In genomic region chr2:204407209-204408070, GRCh38 we compare ENCODE assay signal across 16 cellular contexts.
DNase-seq lines count a peak whose midpoint lies in the region; ATAC-seq, FAIRE-seq and TF ChIP-seq lines count a peak whose summit lies in the region.
"Had no signal": no experiment of that assay in that cellular context is flagged by ENCODE, and none has a peak within 500 bp of the region (broad histone marks: within the 10 kb centered on the region; RNA-seq: fewer than 3 reads in every experiment).

No MANE protein-coding gene starts in this region.

- no peaks in the 10 kb centered on the region for H3K4me1 Mint-ChIP-seq in activated naive CD8-positive, alpha-beta T cell treated with anti-CD3 and anti-CD28 coated beads for 36 hours

- H3K9me3 Mint-ChIP-seq in activated naive CD8-positive, alpha-beta T cell treated with anti-CD3 and anti-CD28 coated beads for 36 hours, result peaks cover 5% of the 10 kb centered on the region

- 53% methylated on average over 6 of the region's 6 CpGs for WGBS in hepatocyte (ENCODE audit: low lambda C conversion rate, missing lambda C conversion rate)
- 58 to 76% (median 68%) methylated on average over 6 of the region's 6 CpGs for WGBS in small intestine, 3 donors

- no peak overlapping the region for H3K4me2 ChIP-seq in hepatocyte

- H3K27ac ChIP-seq in hepatocyte (peak overlapping the region; percentile 71), small intestine (ENCODE audit: low read depth in 1 of 2, low read length in 1 of 2) (no peak overlapping the region)
- H3K27ac ChIP-seq: adrenal gland, thoracic aorta had no signal

- FAIRE-seq in small intestine (lab: Jason Lieb, UNC), result no peak

- no peak for TF ChIP-seq CTCF in hepatocyte (IDR thresholded peaks at IDR 0.05; ENCODE audit: poor library complexity)

- H3K9me2 ChIP-seq in hepatocyte (replicated peaks; ENCODE audit: insufficient read depth), result no peaks in the 10 kb centered on the region

- H3K4me3 Mint-ChIP-seq in activated naive CD8-positive, alpha-beta T cell treated with anti-CD3 and anti-CD28 coated beads for 36 hours, result no peak overlapping the region
- H3K4me3 Mint-ChIP-seq: activated T-cell treated with anti-CD3 and anti-CD28 coated beads, Interleukin-2, amount 50 U/mL, for 24 hours; dendritic cell treated with granulocyte-macrophage colony-stimulating factor and Interleukin-4, amounts not matched to agents 40 ng/mL and 50 ng/mL, for 4 days had no signal

- H3K27me3 ChIP-seq in hepatocyte (no peaks in the 10 kb centered on the region), small intestine (ENCODE audit: control insufficient read depth in 2 of 2, insufficient read depth in 2 of 2, low read length in 2 of 2) (no peaks in the 10 kb centered on the region)
- H3K27me3 ChIP-seq: adrenal gland had no signal

- peaks cover 4% of the 10 kb centered on the region for H3K36me3 Mint-ChIP-seq in activated naive CD8-positive, alpha-beta T cell treated with anti-CD3 and anti-CD28 coated beads for 36 hours

- H3K9me3 ChIP-seq in hepatocyte (ENCODE audit: low read depth), result no peaks in the 10 kb centered on the region
- no peaks in the 10 kb centered on the region for H3K9me3 ChIP-seq in small intestine (ENCODE audit: control insufficient read depth, low read depth)
- H3K9me3 ChIP-seq: adrenal gland, thoracic aorta had no signal

- H3K36me3 ChIP-seq in hepatocyte (replicated peaks; ENCODE audit: insufficient read depth, low read depth), result no peaks in the 10 kb centered on the region
- no peaks in the 10 kb centered on the region for H3K36me3 ChIP-seq in small intestine (ENCODE audit: control insufficient read depth in 2 of 2, insufficient read depth in 2 of 2, low read length in 2 of 2)
- H3K36me3 ChIP-seq: adrenal gland, thoracic aorta had no signal

- no peaks in the 10 kb centered on the region for H4K20me1 ChIP-seq in hepatocyte (ENCODE audit: insufficient read depth, poor library complexity, severe bottlenecking)

- no peak overlapping the region for H3K4me3 ChIP-seq in hepatocyte
- no peak overlapping the region for H3K4me3 ChIP-seq in small intestine (ENCODE audit: low read depth in 1 of 2, low read length in 2 of 2)
- H3K4me3 ChIP-seq: adrenal gland, thoracic aorta had no signal

- DNase-seq in NCI-H510A treated with DMSO at 0.1 percent for 48 hours (lab: John Stamatoyannopoulos, UW) (peak; percentile 8), NCI-H510A (lab: John Stamatoyannopoulos, UW) (no peak), SK-N-DZ (ENCODE audit: low spot score) (peak; percentile 75), hepatocyte (ENCODE audit: low spot score) (peak; percentile 71), small intestine (peak; percentile 14)
- DNase-seq in activated naive CD4-positive, alpha-beta T cell treated with anti-CD3 and anti-CD28 coated beads, Interleukin-2, amount 50 U/mL, for 16 hours, result no peak
- DNase-seq in activated naive CD8-positive, alpha-beta T cell treated with anti-CD3 and anti-CD28 coated beads for 36 hours, result no peak
- DNase-seq: ACHN; activated CD4-positive, alpha-beta T cell treated with anti-CD3 and anti-CD28 coated beads for 1 hour; activated T-cell treated with anti-CD3 and anti-CD28 coated beads, Interleukin-2, amount 50 U/mL, for 24 hours; adrenal gland; KBM-7; NCI-H2107 had no signal

- H3K4me1 ChIP-seq in hepatocyte (ENCODE audit: insufficient read depth) (peaks cover 7% of the 10 kb centered on the region), small intestine (ENCODE audit: control insufficient read depth in 2 of 2, insufficient read depth in 1 of 2, low read depth in 1 of 2, low read length in 1 of 2) (no peaks in the 10 kb centered on the region)
- H3K4me1 ChIP-seq: adrenal gland had no signal

- no peak for ATAC-seq in GM18519 (IDR thresholded peaks at IDR 0.05; ENCODE audit: low FRiP score, unreplicated experiment)

- H3K79me2 ChIP-seq in hepatocyte, result no peaks in the 10 kb centered on the region

- no peak overlapping the region for H2AFZ ChIP-seq in hepatocyte

- H3K27me3 Mint-ChIP-seq in activated naive CD8-positive, alpha-beta T cell treated with anti-CD3 and anti-CD28 coated beads for 36 hours, result peaks cover 2% of the 10 kb centered on the region
- H3K27me3 Mint-ChIP-seq: dendritic cell treated with granulocyte-macrophage colony-stimulating factor and Interleukin-4, amounts not matched to agents 40 ng/mL and 50 ng/mL, for 4 days had no signal

- H3K27ac Mint-ChIP-seq in activated naive CD8-positive, alpha-beta T cell treated with anti-CD3 and anti-CD28 coated beads for 36 hours, result no peak overlapping the region
- H3K27ac Mint-ChIP-seq: activated T-cell treated with anti-CD3 and anti-CD28 coated beads, Interleukin-2, amount 50 U/mL, for 24 hours; dendritic cell treated with granulocyte-macrophage colony-stimulating factor and Interleukin-4, amounts not matched to agents 40 ng/mL and 50 ng/mL, for 4 days had no signal

Comparison
In these comparisons a context has a peak if more than half of its experiments do, and no peak if none do; other contexts are left out.
1. DNase-seq: peak in NCI-H510A treated with DMSO at 0.1 percent for 48 hours (single experiment), SK-N-DZ (single experiment), hepatocyte (single experiment) and small intestine (single experiment); none in NCI-H510A (single experiment), activated naive CD4-positive, alpha-beta T cell treated with anti-CD3 and anti-CD28 coated beads, Interleukin-2, amount 50 U/mL, for 16 hours (single experiment) and activated naive CD8-positive, alpha-beta T cell treated with anti-CD3 and anti-CD28 coated beads for 36 hours (single experiment).